In genomic region chr7:6965051-6965450, GRCh38 we compare ENCODE assay signal across 8 cellular contexts.
A peak's percentile ranks its signal among the peaks of the same experiment; 100 is the strongest.
DNase-seq lines count a peak whose midpoint lies in the region; ATAC-seq and TF ChIP-seq lines count a peak whose summit lies in the region.
"Not testable (repeated sequence)": the region's sequence is repeated elsewhere in the genome, so short reads cannot be mapped to it uniquely, and the experiment has no call there.

No MANE protein-coding gene starts in this region.

- DNase-seq in CD14-positive monocyte (ENCODE audit: low spot score): not testable (repeated sequence)
- peak; percentile 0 to 51 for DNase-seq in HL-60 (ENCODE audit: low read depth in 1 of 2, low spot score in 1 of 2)
- peak; percentile 18 for DNase-seq in NOMO-1 treated with DMSO at 0.1 percent for 48 hours (lab: John Stamatoyannopoulos, UW; ENCODE audit: unreplicated experiment)
- DNase-seq in activated CD4-positive, CD25-positive, alpha-beta regulatory T cell (lab: John Stamatoyannopoulos, UW): peak in 3 of 4 experiments; percentile 7 to 16 (median 16)
- DNase-seq in activated naive CD4-positive, alpha-beta T cell treated with Interleukin-2 at 50 U/mL for 16 hours: peak; percentile 57
- DNase-seq in fibroblast of pulmonary artery (ENCODE audit: low read depth): peak; percentile 11
- peak; percentile 39 to 80 (median 59) for DNase-seq in naive thymus-derived CD8-positive, alpha-beta T cell
- peak; percentile 5 for DNase-seq in stimulated activated CD8-positive, alpha-beta memory T cell treated with anti-CD3 and anti-CD28 coated beads, Interleukin-12 subunit alpha, Interleukin-12 subunit beta, amount 100 ng/mL, for 24 hours (ENCODE audit: extremely low read depth)

- H3K27ac Mint-ChIP-seq in CD14-positive monocyte; naive thymus-derived CD8-positive, alpha-beta T cell: not testable (repeated sequence)

- POLR2A ChIA-PET in naive thymus-derived CD8-positive, alpha-beta T cell (lab: Charles Lee): not testable (repeated sequence)

- not testable (repeated sequence) for H3K4me1 Mint-ChIP-seq in CD14-positive monocyte; naive thymus-derived CD8-positive, alpha-beta T cell

- not testable (repeated sequence) for H3K27me3 ChIP-seq in HL-60 (ENCODE audit: insufficient read depth, poor library complexity, severe bottlenecking)

- ATAC-seq in naive thymus-derived CD8-positive, alpha-beta T cell: not testable (repeated sequence)

- not testable (repeated sequence) for H3K27me3 Mint-ChIP-seq in CD14-positive monocyte (ENCODE audit: low read depth in 3 of 3)
- peaks cover 0 to 18% (median 9%) of the 10 kb centered on the region in 5 donors for H3K27me3 Mint-ChIP-seq in naive thymus-derived CD8-positive, alpha-beta T cell

- H3K4me3 ChIP-seq in HL-60 (replicated peaks; ENCODE audit: insufficient read depth, low read length); fibroblast of pulmonary artery (replicated peaks; ENCODE audit: low read depth, low read length): not testable (repeated sequence)

- H3K36me3 Mint-ChIP-seq in CD14-positive monocyte; naive thymus-derived CD8-positive, alpha-beta T cell: not testable (repeated sequence)

- not testable (repeated sequence) for H3K9me3 Mint-ChIP-seq in CD14-positive monocyte; naive thymus-derived CD8-positive, alpha-beta T cell

- intact Hi-C loops in CD14-positive monocyte (cut with micrococcal nuclease): loop anchor here in 1 of 2 donors (5.0 kb wide), 1 partner anchor 577 kb away; no protein-coding TSS in a partner anchor

- H3K27ac ChIP-seq in HL-60 (replicated peaks): not testable (repeated sequence)

- not testable (repeated sequence) for H3K4me3 Mint-ChIP-seq in CD14-positive monocyte; naive thymus-derived CD8-positive, alpha-beta T cell

- peak; percentile 62 for TF ChIP-seq CTCF in CD14-positive monocyte (IDR thresholded peaks at IDR 0.05)
- TF ChIP-seq CTCF in HL-60 (IDR thresholded peaks at IDR 0.05; ENCODE audit: insufficient read depth, low read length); fibroblast of pulmonary artery (IDR thresholded peaks at IDR 0.05; ENCODE audit: low read length, missing control alignments): not testable (repeated sequence)
